In the genomic region with DNA sequence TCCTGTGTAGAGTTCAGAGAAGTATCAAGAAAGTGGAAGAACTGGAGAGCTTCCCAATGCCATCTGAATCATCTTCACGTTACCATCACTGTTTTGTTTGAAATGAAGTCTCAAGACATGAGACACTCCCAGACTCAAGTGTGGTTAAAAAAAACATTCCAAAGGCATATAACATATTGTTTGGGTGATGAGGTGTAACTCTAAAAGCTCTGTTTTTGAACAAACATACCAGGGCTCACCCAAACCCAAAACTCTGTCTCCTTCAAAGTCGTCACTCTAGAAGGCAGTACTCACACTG, we compare ENCODE assay signal across 14 cellular contexts. TPM values are rescaled to one million over a fixed set of nuclear protein-coding genes. Genes with fewer than 3 reads are reported as not detected.
DNase-seq lines count a peak whose midpoint lies in the region; ATAC-seq, FAIRE-seq and TF ChIP-seq lines count a peak whose summit lies in the region.
"Had no signal": no experiment of that assay in that cellular context is flagged by ENCODE, and none has a peak within 500 bp of the region (broad histone marks: within the 10 kb centered on the region; RNA-seq: fewer than 3 reads in every experiment).

No MANE protein-coding gene starts in this region.

- 16% methylated on average over 2 of the region's 2 CpGs for WGBS in A549 (ENCODE audit: missing lambda C conversion rate)

- TF ChIP-seq CTCF in A549 (IDR thresholded peaks at IDR 0.05): no peak
- TF ChIP-seq CTCF in astrocyte of the cerebellum (IDR thresholded peaks at IDR 0.05; ENCODE audit: low read depth, low read length, missing control alignments): no peak

- no peaks in the 10 kb centered on the region for H3K36me3 Mint-ChIP-seq in immature natural killer cell

- H3K4me1 Mint-ChIP-seq in immature natural killer cell: peaks cover 45 to 50% of the 10 kb centered on the region in 2 donors

- FAIRE-seq in A549 (lab: Jason Lieb, UNC): no peak

- POLR2A ChIA-PET in A549 (lab: Yijun Ruan, JAX): interaction anchor here (0.5 to 0.6 kb wide), 2 partner anchors 16 to 72 kb away, joined by 3 read pairs; no protein-coding TSS in a partner anchor

- H3K4me1 ChIP-seq in A549: peaks cover 25% of the 10 kb centered on the region
- H3K4me1 ChIP-seq: tibial artery had no signal

- intact Hi-C loops in Right ventricle myocardium superior (cut with DNase I): no loop called here

- H3K27me3 Mint-ChIP-seq in immature natural killer cell (ENCODE audit: low read depth in 3 of 3): peaks cover 0 to 9% (median 6%) of the 10 kb centered on the region in 3 donors
- H3K27me3 Mint-ChIP-seq: activated naive CD4-positive, alpha-beta T cell treated with anti-CD3 and anti-CD28 coated beads, Interleukin-2, amount 50 U/mL, for 24 hours had no signal

- no peak for TF ChIP-seq EP300 in A549 (IDR thresholded peaks at IDR 0.05)

- H3K4me3 ChIP-seq in A549 (no peak overlapping the region), astrocyte of the cerebellum (ENCODE audit: low read depth, low read length) (no peak overlapping the region)
- H3K4me3 ChIP-seq: GM23338, tibial artery had no signal

- CTCF ChIA-PET in A549 (lab: Yijun Ruan, JAX): interaction anchor here (1.0 to 2.2 kb wide), 4 partner anchors 50 to 138 kb away, joined by 3 to 6 read pairs (median 4); no protein-coding TSS in a partner anchor

- no peak overlapping the region for H3K4me3 Mint-ChIP-seq in immature natural killer cell
- H3K4me3 Mint-ChIP-seq: activated naive CD4-positive, alpha-beta T cell treated with anti-CD3 and anti-CD28 coated beads, Interleukin-2, amount 50 U/mL, for 24 hours; GM23338 had no signal

- no peaks in the 10 kb centered on the region for H3K9me3 Mint-ChIP-seq in immature natural killer cell
- H3K9me3 Mint-ChIP-seq: activated naive CD4-positive, alpha-beta T cell treated with anti-CD3 and anti-CD28 coated beads, Interleukin-2, amount 50 U/mL, for 24 hours; GM23338 had no signal

- DNase-seq in A549 (ENCODE audit: low read depth in 1 of 2, low spot score in 1 of 2) (peak in 1 of 2 experiments; percentile 19), HS-27A (ENCODE audit: low read depth) (peak; percentile 53), astrocyte of the cerebellum (ENCODE audit: low read depth) (peak; percentile 37), islet precursor cell (peak; percentile 25), COLO829 (ENCODE audit: low spot score) (no peak), immature natural killer cell (no peak), NCI-H2196 treated with DMSO at 0.1 percent for 48 hours (lab: John Stamatoyannopoulos, UW; ENCODE audit: unreplicated experiment) (no peak), Right ventricle myocardium superior (no peak)
- DNase-seq: dermis blood vessel endothelial cell, NCI-H446, nucleus accumbens, tibial artery had no signal

- H3K4me2 ChIP-seq in A549: peak overlapping the region; percentile 38
- H3K4me2 ChIP-seq: GM23338 had no signal

- H3K27ac Mint-ChIP-seq in immature natural killer cell: peak overlapping the region in 2 of 6 donors; percentile 8 to 37
- H3K27ac Mint-ChIP-seq: activated naive CD4-positive, alpha-beta T cell treated with anti-CD3 and anti-CD28 coated beads, Interleukin-2, amount 50 U/mL, for 24 hours; GM23338 had no signal

- in situ Hi-C loops in astrocyte of the cerebellum (cut with HindIII; ENCODE audit: low sequenced_read_pairs): no loop called here

- TF ChIP-seq RAD21 in A549 (conservative IDR thresholded peaks at IDR 0.05 in 1 of 2, IDR thresholded peaks at IDR 0.05 in 1 of 2): no peak

- no peak for TF ChIP-seq POLR2A in A549 (IDR thresholded peaks at IDR 0.05; ENCODE audit: low read length)

- ATAC-seq in A549: peak in 1 of 2 experiments; percentile 50; a peak in 3 of 6 replicates
- no peak for ATAC-seq in Right ventricle myocardium superior (ENCODE audit: poor library complexity)
- ATAC-seq: GM23338 had no signal

- H3K9me3 ChIP-seq in A549: no peaks in the 10 kb centered on the region
- H3K9me3 ChIP-seq: tibial artery had no signal

- H3K27ac ChIP-seq in A549: no peak overlapping the region
- H3K27ac ChIP-seq: tibial artery had no signal

TF ChIP-seq in A549, 52 proteins besides CTCF, POLR2A, EP300 and RAD21 (continues in another document):
- TF ChIP-seq NFE2L2 (conservative IDR thresholded peaks at IDR 0.05; ENCODE audit: low read length) (no peak), EHMT2 (IDR thresholded peaks at IDR 0.05; ENCODE audit: low read depth) (no peak), CHD4 (IDR thresholded peaks at IDR 0.05; ENCODE audit: borderline replicate concordance) (no peak), KDM5A (IDR thresholded peaks at IDR 0.05) (no peak), ZFP36 (IDR thresholded peaks at IDR 0.05; ENCODE audit: borderline replicate concordance, partially characterized antibody) (no peak), FOSB (CRISPR knock-in tag; IDR thresholded peaks at IDR 0.05) (no peak), SREBF2 (IDR thresholded peaks at IDR 0.05) (no peak), ZNF302 (CRISPR knock-in tag; IDR thresholded peaks at IDR 0.05) (no peak), HOXB5 (CRISPR knock-in tag; IDR thresholded peaks at IDR 0.05) (no peak)
- TF ChIP-seq, protein P1, sequence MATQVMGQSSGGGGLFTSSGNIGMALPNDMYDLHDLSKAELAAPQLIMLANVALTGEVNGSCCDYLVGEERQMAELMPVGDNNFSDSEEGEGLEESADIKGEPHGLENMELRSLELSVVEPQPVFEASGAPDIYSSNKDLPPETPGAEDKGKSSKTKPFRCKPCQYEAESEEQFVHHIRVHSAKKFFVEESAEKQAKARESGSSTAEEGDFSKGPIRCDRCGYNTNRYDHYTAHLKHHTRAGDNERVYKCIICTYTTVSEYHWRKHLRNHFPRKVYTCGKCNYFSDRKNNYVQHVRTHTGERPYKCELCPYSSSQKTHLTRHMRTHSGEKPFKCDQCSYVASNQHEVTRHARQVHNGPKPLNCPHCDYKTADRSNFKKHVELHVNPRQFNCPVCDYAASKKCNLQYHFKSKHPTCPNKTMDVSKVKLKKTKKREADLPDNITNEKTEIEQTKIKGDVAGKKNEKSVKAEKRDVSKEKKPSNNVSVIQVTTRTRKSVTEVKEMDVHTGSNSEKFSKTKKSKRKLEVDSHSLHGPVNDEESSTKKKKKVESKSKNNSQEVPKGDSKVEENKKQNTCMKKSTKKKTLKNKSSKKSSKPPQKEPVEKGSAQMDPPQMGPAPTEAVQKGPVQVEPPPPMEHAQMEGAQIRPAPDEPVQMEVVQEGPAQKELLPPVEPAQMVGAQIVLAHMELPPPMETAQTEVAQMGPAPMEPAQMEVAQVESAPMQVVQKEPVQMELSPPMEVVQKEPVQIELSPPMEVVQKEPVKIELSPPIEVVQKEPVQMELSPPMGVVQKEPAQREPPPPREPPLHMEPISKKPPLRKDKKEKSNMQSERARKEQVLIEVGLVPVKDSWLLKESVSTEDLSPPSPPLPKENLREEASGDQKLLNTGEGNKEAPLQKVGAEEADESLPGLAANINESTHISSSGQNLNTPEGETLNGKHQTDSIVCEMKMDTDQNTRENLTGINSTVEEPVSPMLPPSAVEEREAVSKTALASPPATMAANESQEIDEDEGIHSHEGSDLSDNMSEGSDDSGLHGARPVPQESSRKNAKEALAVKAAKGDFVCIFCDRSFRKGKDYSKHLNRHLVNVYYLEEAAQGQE (IDR thresholded peaks at IDR 0.05): no peak
- TF ChIP-seq, protein P2, sequence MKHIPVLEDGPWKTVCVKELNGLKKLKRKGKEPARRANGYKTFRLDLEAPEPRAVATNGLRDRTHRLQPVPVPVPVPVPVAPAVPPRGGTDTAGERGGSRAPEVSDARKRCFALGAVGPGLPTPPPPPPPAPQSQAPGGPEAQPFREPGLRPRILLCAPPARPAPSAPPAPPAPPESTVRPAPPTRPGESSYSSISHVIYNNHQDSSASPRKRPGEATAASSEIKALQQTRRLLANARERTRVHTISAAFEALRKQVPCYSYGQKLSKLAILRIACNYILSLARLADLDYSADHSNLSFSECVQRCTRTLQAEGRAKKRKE (CRISPR knock-in tag; IDR thresholded peaks at IDR 0.05; ENCODE audit: low read depth): no peak
- TF ChIP-seq, protein P3, sequence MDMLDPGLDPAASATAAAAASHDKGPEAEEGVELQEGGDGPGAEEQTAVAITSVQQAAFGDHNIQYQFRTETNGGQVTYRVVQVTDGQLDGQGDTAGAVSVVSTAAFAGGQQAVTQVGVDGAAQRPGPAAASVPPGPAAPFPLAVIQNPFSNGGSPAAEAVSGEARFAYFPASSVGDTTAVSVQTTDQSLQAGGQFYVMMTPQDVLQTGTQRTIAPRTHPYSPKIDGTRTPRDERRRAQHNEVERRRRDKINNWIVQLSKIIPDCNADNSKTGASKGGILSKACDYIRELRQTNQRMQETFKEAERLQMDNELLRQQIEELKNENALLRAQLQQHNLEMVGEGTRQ (IDR thresholded peaks at IDR 0.05): no peak
- TF ChIP-seq, protein P4, sequence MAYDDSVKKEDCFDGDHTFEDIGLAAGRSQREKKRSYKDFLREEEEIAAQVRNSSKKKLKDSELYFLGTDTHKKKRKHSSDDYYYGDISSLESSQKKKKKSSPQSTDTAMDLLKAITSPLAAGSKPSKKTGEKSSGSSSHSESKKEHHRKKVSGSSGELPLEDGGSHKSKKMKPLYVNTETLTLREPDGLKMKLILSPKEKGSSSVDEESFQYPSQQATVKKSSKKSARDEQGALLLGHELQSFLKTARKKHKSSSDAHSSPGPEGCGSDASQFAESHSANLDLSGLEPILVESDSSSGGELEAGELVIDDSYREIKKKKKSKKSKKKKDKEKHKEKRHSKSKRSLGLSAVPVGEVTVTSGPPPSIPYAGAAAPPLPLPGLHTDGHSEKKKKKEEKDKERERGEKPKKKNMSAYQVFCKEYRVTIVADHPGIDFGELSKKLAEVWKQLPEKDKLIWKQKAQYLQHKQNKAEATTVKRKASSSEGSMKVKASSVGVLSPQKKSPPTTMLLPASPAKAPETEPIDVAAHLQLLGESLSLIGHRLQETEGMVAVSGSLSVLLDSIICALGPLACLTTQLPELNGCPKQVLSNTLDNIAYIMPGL (CRISPR knock-in tag; IDR thresholded peaks at IDR 0.05; ENCODE audit: borderline replicate concordance): no peak

RNA-seq across cellular contexts. Expression of a gene that starts 6.3 kb away (rescaled TPM):
- 3.8 and 5.5 TPM in 2 replicates for polyA plus RNA-seq in A549 (2011; rRNA removed)
- 3.8 and 5.3 TPM in 2 replicates for polyA plus RNA-seq in A549 (2012; cell fraction: cytosol; rRNA removed)
- polyA plus RNA-seq in A549 (2012; cell fraction: nucleus; rRNA removed): 10.8 and 15.5 TPM in 2 replicates
- polyA plus RNA-seq in A549 (2017; fragmentation: RNase III; extraction: RNeasy Plus Mini Kit Qiagen cat#74134 plus additional on column Dnase treatment): 6.1 to 7.3 TPM (median 6.5 TPM) in 3 replicates
- polyA minus RNA-seq in A549 (2011; rRNA and poly(A)+ RNA removed): 7.2 and 8.0 TPM in 2 replicates
- polyA plus RNA-seq in immature natural killer cell: under 1 TPM in 2 of 3 donors, not detected in 1; 0.17 to 0.48 TPM
- total RNA-seq in Right ventricle myocardium superior: 13.2 TPM

Comparison
In these comparisons a context has a peak if more than half of its experiments do, and no peak if none do; other contexts are left out.
1. DNase-seq: peak in HS-27A (single experiment), astrocyte of the cerebellum (single experiment) and islet precursor cell (single experiment); none in COLO829 (single experiment), immature natural killer cell (0 of 3), NCI-H2196 treated with DMSO at 0.1 percent for 48 hours (single experiment) and Right ventricle myocardium superior (single experiment).